1 cellular context compared by ENCODE assay signal in the genomic region with DNA sequence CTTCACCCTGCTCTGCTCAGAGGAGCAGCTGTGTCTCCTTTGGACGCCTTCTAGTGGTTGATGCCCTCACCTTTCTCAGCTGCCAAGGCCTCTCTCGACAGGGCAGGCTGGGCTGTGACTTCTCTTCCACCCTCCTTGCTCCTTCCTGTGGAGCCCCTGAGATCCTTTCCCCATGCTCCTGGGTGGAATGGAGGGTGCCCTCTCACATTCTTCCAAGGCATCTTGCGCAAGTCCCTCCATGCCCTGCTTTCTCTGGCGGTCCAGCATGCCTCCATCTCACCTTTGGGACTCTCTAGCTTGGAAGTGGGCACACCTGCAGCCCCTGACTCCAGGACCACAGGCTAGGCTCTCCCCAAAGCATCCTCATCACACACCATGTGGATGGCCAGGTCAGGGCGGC.
A peak's percentile ranks its signal among the peaks of the same experiment; 100 is the strongest.
TF ChIP-seq lines count a peak whose summit lies in the region.

No MANE protein-coding gene starts in this region.

TF ChIP-seq in Ishikawa, 13 proteins besides CTCF, POLR2A, EP300 and RAD21 (continued from another document):
- 0 out of 2 replicates have a peak, but pooled peaks have one; percentile 40 for TF ChIP-seq CEBPB (IDR thresholded peaks at IDR 0.05)
